ENCODE assay signal across 8 cellular contexts in genomic region chr9:19379283-19379682, GRCh38. TPM values are rescaled to one million over a fixed set of nuclear protein-coding genes. Genes with fewer than 3 reads are reported as not detected.
DNase-seq lines count a peak whose midpoint lies in the region; ATAC-seq and TF ChIP-seq lines count a peak whose summit lies in the region.

No MANE protein-coding gene starts in this region.

- intact Hi-C loops in activated CD4-positive, alpha-beta T cell treated with anti-CD3 and anti-CD28 coated beads, Interleukin-2, amount 10 ng/mL, durations not matched to agents 24 days and 14 days (cut with micrococcal nuclease) = no loop called here

- TF ChIP-seq CTCF in GM20000 (IDR thresholded peaks at IDR 0.05; ENCODE audit: extremely low read depth, missing control alignments) = no peak

- WGBS in thymus = 10% methylated on average over 12 of the region's 12 CpGs

- H3K4me1 ChIP-seq in thymus (ENCODE audit: control insufficient read depth, insufficient read depth, low read length) = peaks cover 12% of the 10 kb centered on the region

- H3K27ac ChIP-seq in layer of hippocampus (ENCODE audit: low read depth, low read length) (peak overlapping the region; percentile 86), thymus (ENCODE audit: low read depth) (peak overlapping the region; percentile 98)

- no peaks in the 10 kb centered on the region for H3K27me3 Mint-ChIP-seq in activated CD4-positive, alpha-beta T cell treated with anti-CD3 and anti-CD28 coated beads, Interleukin-2, amount 10 ng/mL, durations not matched to agents 24 days and 14 days
- no peaks in the 10 kb centered on the region for H3K27me3 Mint-ChIP-seq in activated naive CD8-positive, alpha-beta T cell treated with anti-CD3 and anti-CD28 coated beads, Interleukin-2, amount 50 U/mL, for 24 hours

- peaks cover 33% of the 10 kb centered on the region for H3K36me3 ChIP-seq in thymus (ENCODE audit: control insufficient read depth, insufficient read depth)

- H3K27me3 ChIP-seq in layer of hippocampus (ENCODE audit: control insufficient read depth, insufficient read depth, low read length) (no peaks in the 10 kb centered on the region), thymus (ENCODE audit: control insufficient read depth, insufficient read depth) (no peaks in the 10 kb centered on the region)

- no peaks in the 10 kb centered on the region for H3K9me3 ChIP-seq in thymus (ENCODE audit: control insufficient read depth)

- peak overlapping the region; percentile 95 for H3K27ac Mint-ChIP-seq in activated CD4-positive, alpha-beta T cell treated with anti-CD3 and anti-CD28 coated beads, Interleukin-2, amount 10 ng/mL, durations not matched to agents 24 days and 14 days
- peak overlapping the region; percentile 100 for H3K27ac Mint-ChIP-seq in activated naive CD8-positive, alpha-beta T cell treated with anti-CD3 and anti-CD28 coated beads, Interleukin-2, amount 50 U/mL, for 24 hours

- peak overlapping the region; percentile 95 for H3K4me3 Mint-ChIP-seq in activated CD4-positive, alpha-beta T cell treated with anti-CD3 and anti-CD28 coated beads, Interleukin-2, amount 10 ng/mL, durations not matched to agents 24 days and 14 days
- peak overlapping the region; percentile 99 for H3K4me3 Mint-ChIP-seq in activated naive CD8-positive, alpha-beta T cell treated with anti-CD3 and anti-CD28 coated beads, Interleukin-2, amount 50 U/mL, for 24 hours

- no peak for ATAC-seq in activated naive CD8-positive, alpha-beta T cell treated with anti-CD3 and anti-CD28 coated beads, Interleukin-2, amount 50 U/mL, for 24 hours
- ATAC-seq in HG03342 (IDR thresholded peaks at IDR 0.05; ENCODE audit: unreplicated experiment) (no peak), HG02759 (IDR thresholded peaks at IDR 0.05; ENCODE audit: unreplicated experiment) (no peak)

- peaks cover 45% of the 10 kb centered on the region for H3K4me1 Mint-ChIP-seq in activated CD4-positive, alpha-beta T cell treated with anti-CD3 and anti-CD28 coated beads, Interleukin-2, amount 10 ng/mL, durations not matched to agents 24 days and 14 days
- peaks cover 40% of the 10 kb centered on the region for H3K4me1 Mint-ChIP-seq in activated naive CD8-positive, alpha-beta T cell treated with anti-CD3 and anti-CD28 coated beads, Interleukin-2, amount 50 U/mL, for 24 hours

- peak overlapping the region; percentile 77 for H3K4me3 ChIP-seq in thymus (ENCODE audit: low read length)

- peaks cover 61% of the 10 kb centered on the region for H3K36me3 Mint-ChIP-seq in activated CD4-positive, alpha-beta T cell treated with anti-CD3 and anti-CD28 coated beads, Interleukin-2, amount 10 ng/mL, durations not matched to agents 24 days and 14 days (ENCODE audit: low read depth)
- H3K36me3 Mint-ChIP-seq in activated naive CD8-positive, alpha-beta T cell treated with anti-CD3 and anti-CD28 coated beads, Interleukin-2, amount 50 U/mL, for 24 hours (ENCODE audit: low read depth) = peaks cover 61% of the 10 kb centered on the region

- no peaks in the 10 kb centered on the region for H3K9me3 Mint-ChIP-seq in activated CD4-positive, alpha-beta T cell treated with anti-CD3 and anti-CD28 coated beads, Interleukin-2, amount 10 ng/mL, durations not matched to agents 24 days and 14 days
- no peaks in the 10 kb centered on the region for H3K9me3 Mint-ChIP-seq in activated naive CD8-positive, alpha-beta T cell treated with anti-CD3 and anti-CD28 coated beads, Interleukin-2, amount 50 U/mL, for 24 hours

- DNase-seq in activated CD4-positive, alpha-beta T cell treated with anti-CD3 and anti-CD28 coated beads, Interleukin-2, amount 10 ng/mL, durations not matched to agents 24 days and 14 days = no peak
- DNase-seq in activated CD4-positive, alpha-beta T cell treated with anti-CD3 and anti-CD28 coated beads, Interleukin-2, amount 50 U/mL, for 1 hour = no peak
- DNase-seq in activated naive CD8-positive, alpha-beta T cell treated with anti-CD3 and anti-CD28 coated beads, Interleukin-2, amount 50 U/mL, for 24 hours = no peak
- no peak for DNase-seq in GM20000 (ENCODE audit: low spot score)

RNA-seq across cellular contexts. Expression of gene RPS6, which starts 0.8 kb away (rescaled TPM):
- total RNA-seq in activated CD4-positive, alpha-beta T cell treated with anti-CD3 and anti-CD28 coated beads, Interleukin-2, amount 10 ng/mL, durations not matched to agents 24 days and 14 days = 2,309 and 2,326 TPM in 2 replicates
- polyA plus RNA-seq in thymus = 5,726 TPM

RNA-seq across cellular contexts. Expression of gene ACER2, which starts 29.5 kb away (rescaled TPM):
- 0.96 and 1.3 TPM in 2 replicates for total RNA-seq in activated CD4-positive, alpha-beta T cell treated with anti-CD3 and anti-CD28 coated beads, Interleukin-2, amount 10 ng/mL, durations not matched to agents 24 days and 14 days
- polyA plus RNA-seq in thymus = 0.71 TPM
